ENCODE assay signal across 9 cellular contexts in genomic region chr5:141742866-141743651, GRCh38.
A peak's percentile ranks its signal among the peaks of the same experiment; 100 is the strongest.
DNase-seq lines count a peak whose midpoint lies in the region; ATAC-seq, FAIRE-seq and TF ChIP-seq lines count a peak whose summit lies in the region.
"Had no signal": no experiment of that assay in that cellular context is flagged by ENCODE, and none has a peak within 500 bp of the region (broad histone marks: within the 10 kb centered on the region; RNA-seq: fewer than 3 reads in every experiment).

No MANE protein-coding gene starts in this region.

- no peaks in the 10 kb centered on the region for H3K9me3 ChIP-seq in A549

- DNase-seq in A549 (ENCODE audit: low read depth in 1 of 2, low spot score in 1 of 2), result peak in 1 of 2 experiments; percentile 21
- peak; percentile 86 for DNase-seq in H7
- peak; percentile 48 for DNase-seq in SW480 (ENCODE audit: low spot score)
- peak; percentile 34 for DNase-seq in fibroblast of villous mesenchyme (ENCODE audit: low read depth)
- DNase-seq in NCI-H1930 (lab: John Stamatoyannopoulos, UW), result no peak
- DNase-seq in NCI-H345 treated with DMSO at 0.1 percent for 48 hours (lab: John Stamatoyannopoulos, UW; ENCODE audit: unreplicated experiment), result no peak
- DNase-seq: activated T-cell treated with anti-CD3 and anti-CD28 coated beads, Interleukin-2, amount 50 U/mL, for 4 hours had no signal

- no peaks in the 10 kb centered on the region for H3K36me3 ChIP-seq in H7 (replicated peaks; ENCODE audit: control insufficient read depth, insufficient read depth, low read length)

- no peaks in the 10 kb centered on the region for H3K4me1 ChIP-seq in A549

- no peak overlapping the region for H3K4me3 ChIP-seq in A549
- no peak overlapping the region for H3K4me3 ChIP-seq in H7 (ENCODE audit: insufficient read depth, low read depth, low read length)
- no peak overlapping the region for H3K4me3 ChIP-seq in fibroblast of villous mesenchyme (ENCODE audit: low read depth, low read length)

- TF ChIP-seq CTCF in A549 (IDR thresholded peaks at IDR 0.05) (no peak), fibroblast of villous mesenchyme (IDR thresholded peaks at IDR 0.05; ENCODE audit: insufficient read depth, low read depth, low read length) (no peak)

- ATAC-seq in A549 (peak in 1 of 2 experiments; percentile 61; a peak in 3 of 6 replicates), HG02623 (IDR thresholded peaks at IDR 0.05; ENCODE audit: unreplicated experiment) (no peak), HG02852 (IDR thresholded peaks at IDR 0.05; ENCODE audit: unreplicated experiment) (no peak)
- ATAC-seq: activated T-cell treated with anti-CD3 and anti-CD28 coated beads, Interleukin-2, amount 50 U/mL, for 4 hours had no signal

- WGBS in A549 (ENCODE audit: missing lambda C conversion rate), result 17% methylated on average over 15 of the region's 15 CpGs

- H3K27me3 ChIP-seq in H7 (ENCODE audit: control insufficient read depth, insufficient read depth, low read length), result no peaks in the 10 kb centered on the region; the same call in 1 of the 2 replicates

- H3K4me2 ChIP-seq in A549, result no peak overlapping the region

- CTCF ChIA-PET in A549 (lab: Yijun Ruan, JAX), result interaction anchor here (0.9 to 2.3 kb wide), 5 partner anchors 11 to 218 kb away, joined by 3 to 8 read pairs (median 5); no protein-coding TSS in a partner anchor

- no peak for TF ChIP-seq RAD21 in A549 (conservative IDR thresholded peaks at IDR 0.05 in 1 of 2, IDR thresholded peaks at IDR 0.05 in 1 of 2)

- TF ChIP-seq POLR2A in A549 (IDR thresholded peaks at IDR 0.05; ENCODE audit: low read length), result no peak

- H3K27ac ChIP-seq in A549, result no peak overlapping the region

- FAIRE-seq in A549 (lab: Jason Lieb, UNC), result no peak

- POLR2A ChIA-PET in A549 (lab: Yijun Ruan, JAX), result no interaction called here

- TF ChIP-seq EP300 in A549 (IDR thresholded peaks at IDR 0.05), result no peak

TF ChIP-seq in A549, 52 proteins besides CTCF, POLR2A, EP300 and RAD21:
- TF ChIP-seq EHMT2 (IDR thresholded peaks at IDR 0.05; ENCODE audit: low read depth) (peak; percentile 82), ZC3H11A (IDR thresholded peaks at IDR 0.05) (no peak), REST (IDR thresholded peaks at IDR 0.05) (peak; percentile 96)

Comparison
In these comparisons a context has a peak if more than half of its experiments do, and no peak if none do; other contexts are left out.
1. DNase-seq: peak in H7 (single experiment), SW480 (single experiment) and fibroblast of villous mesenchyme (single experiment); none in NCI-H1930 (0 of 2) and NCI-H345 treated with DMSO at 0.1 percent for 48 hours (single experiment).